ENCODE assay signal across 17 cellular contexts in the genomic region with DNA sequence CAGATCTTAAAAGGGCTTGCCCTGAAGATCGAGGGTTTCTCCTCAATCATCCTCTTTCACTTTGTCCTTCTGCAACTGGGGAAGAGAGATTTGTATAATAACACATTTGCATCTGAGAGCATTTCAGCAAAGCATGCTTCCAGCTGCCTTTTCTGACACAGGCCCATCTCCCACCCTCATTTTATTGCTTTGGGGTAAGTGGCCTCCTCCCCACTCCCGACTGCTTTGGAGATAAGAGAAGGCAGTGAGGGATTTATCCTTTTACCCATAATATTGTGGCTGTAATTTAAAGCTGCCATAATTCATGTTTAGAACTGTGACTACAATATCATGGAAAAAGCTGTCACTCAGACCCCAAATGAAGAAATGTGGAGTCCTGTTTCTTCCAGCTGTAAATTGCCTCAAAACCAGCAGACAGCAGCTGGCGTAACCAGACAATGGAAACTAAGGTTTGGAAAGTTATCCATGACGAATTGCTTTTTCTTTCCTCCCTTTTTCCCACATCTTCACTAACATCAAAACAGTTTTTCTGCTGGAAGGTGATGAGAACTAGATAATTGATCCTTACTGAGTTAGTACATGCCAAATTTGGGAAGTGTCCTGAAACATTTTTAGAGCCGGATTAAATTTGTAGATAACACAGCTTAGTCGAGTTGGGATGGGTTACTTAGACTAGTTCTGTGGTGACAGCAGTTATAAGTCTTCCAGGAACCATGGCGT.
DNase-seq lines count a peak whose midpoint lies in the region; ATAC-seq, FAIRE-seq and TF ChIP-seq lines count a peak whose summit lies in the region.
"Had no signal": no experiment of that assay in that cellular context is flagged by ENCODE, and none has a peak within 500 bp of the region (broad histone marks: within the 10 kb centered on the region; RNA-seq: fewer than 3 reads in every experiment).

No MANE protein-coding gene starts in this region.

- TF ChIP-seq CTCF in SK-N-SH (IDR thresholded peaks at IDR 0.05) = no peak
- TF ChIP-seq CTCF in Panc1 (IDR thresholded peaks at IDR 0.05) = no peak
- no peak for TF ChIP-seq CTCF in pancreas (IDR thresholded peaks at IDR 0.05)
- TF ChIP-seq CTCF in kidney (IDR thresholded peaks at IDR 0.05; ENCODE audit: borderline replicate concordance, extremely low read depth, insufficient read depth) = no peak

- H3K9me3 Mint-ChIP-seq in activated CD4-positive, alpha-beta memory T cell treated with anti-CD3 and anti-CD28 coated beads, Interleukin-2, amount 10 ng/mL, durations not matched to agents 7 days and 5 days = no peaks in the 10 kb centered on the region

- WGBS in SK-N-SH (ENCODE audit: low lambda C conversion rate) = 73% methylated on average over 7 of the region's 7 CpGs
- 69 to 78% methylated on average over 7 of the region's 7 CpGs for WGBS in pancreas, 2 donors

- H3K36me3 Mint-ChIP-seq in activated CD4-positive, alpha-beta memory T cell treated with anti-CD3 and anti-CD28 coated beads, Interleukin-2, amount 10 ng/mL, durations not matched to agents 7 days and 5 days (ENCODE audit: low read depth) = no peaks in the 10 kb centered on the region

- H4K20me1 ChIP-seq in SK-N-SH (ENCODE audit: insufficient read depth) = no peaks in the 10 kb centered on the region

- ATAC-seq in SK-N-SH treated with all-trans-retinoic acid at 6 μM for 48 hours (no peak), HG02642 (IDR thresholded peaks at IDR 0.05; ENCODE audit: poor library complexity, unreplicated experiment) (peak; percentile 59), Panc1 (no peak), pancreas (no peak)
- ATAC-seq: HCT116 had no signal

- H3K9me2 ChIP-seq in SK-N-SH = no peaks in the 10 kb centered on the region

- POLR2A ChIA-PET in SK-N-SH (lab: Yijun Ruan, JAX) = no interaction called here
- POLR2A ChIA-PET in Panc1 (lab: Charles Lee) = interaction anchor here (0.6 kb wide), 1 partner anchor 484 kb away, joined by 6 read pairs; no protein-coding TSS in a partner anchor
- POLR2A ChIA-PET in activated CD4-positive, alpha-beta memory T cell treated with anti-CD3 and anti-CD28 coated beads, Interleukin-2, amount 10 ng/mL, durations not matched to agents 7 days and 5 days (lab: Charles Lee) = no interaction called here

- FAIRE-seq in pancreas (lab: Jason Lieb, UNC) (no peak), kidney (lab: Jason Lieb, UNC) (no peak)

- no peak overlapping the region for H3K4me3 Mint-ChIP-seq in activated CD4-positive, alpha-beta memory T cell treated with anti-CD3 and anti-CD28 coated beads, Interleukin-2, amount 10 ng/mL, durations not matched to agents 7 days and 5 days
- H3K4me3 Mint-ChIP-seq: activated naive CD8-positive, alpha-beta T cell had no signal

- H3K9me3 ChIP-seq in SK-N-SH (0 out of 2 replicates have a peak, but pooled peaks cover 8% of the 10 kb centered on the region), Panc1 (ENCODE audit: control insufficient read depth, insufficient read depth, low read depth, low read length) (peaks cover 24% of the 10 kb centered on the region), pancreas (no peaks in the 10 kb centered on the region), kidney (ENCODE audit: control insufficient read depth in 1 of 2, low read length in 2 of 2) (peaks cover 0 to 5% of the 10 kb centered on the region in 2 donors)
- H3K9me3 ChIP-seq: testis had no signal

- no peak for TF ChIP-seq RAD21 in SK-N-SH (IDR thresholded peaks at IDR 0.05; ENCODE audit: low read length)

- intact Hi-C loops in Panc1 (cut with micrococcal nuclease; ENCODE audit: unreplicated experiment) = no loop called here
- intact Hi-C loops in pancreas (cut with DNase I) = no loop called here
- intact Hi-C loops in kidney (cut with DNase I) = no loop called here

- H3K27me3 Mint-ChIP-seq in activated CD4-positive, alpha-beta memory T cell treated with anti-CD3 and anti-CD28 coated beads, Interleukin-2, amount 10 ng/mL, durations not matched to agents 7 days and 5 days = peaks cover 5% of the 10 kb centered on the region

- no peaks in the 10 kb centered on the region for H3K79me2 ChIP-seq in SK-N-SH (ENCODE audit: insufficient read depth)

- peaks cover 39% of the 10 kb centered on the region for H3F3A ChIP-seq in SK-N-SH (replicated peaks; ENCODE audit: insufficient read depth)

- peak overlapping the region; percentile 52 for H3K4me2 ChIP-seq in SK-N-SH

- H3K4me1 ChIP-seq in SK-N-SH (ENCODE audit: control insufficient read depth in 1 of 2, insufficient read depth in 2 of 2, low read depth in 1 of 2, low read length in 1 of 2) (peaks cover 20 to 35% of the 10 kb centered on the region in 2 experiments), Panc1 (ENCODE audit: control insufficient read depth, insufficient read depth, low read length) (peaks cover 36% of the 10 kb centered on the region), pancreas (no peaks in the 10 kb centered on the region), kidney (ENCODE audit: control insufficient read depth in 1 of 2, insufficient read depth in 1 of 2, low read depth in 1 of 2, low read length in 2 of 2) (no peaks in the 10 kb centered on the region)
- H3K4me1 ChIP-seq: testis had no signal

- CTCF ChIA-PET in SK-N-SH (lab: Yijun Ruan, JAX) = interaction anchor here (0.5 to 1.5 kb wide), 2 partner anchors 12 to 13 kb away, joined by 3 read pairs; no protein-coding TSS in a partner anchor
- CTCF ChIA-PET in Panc1 (lab: Charles Lee) = no interaction called here
- CTCF ChIA-PET in activated CD4-positive, alpha-beta memory T cell treated with anti-CD3 and anti-CD28 coated beads, Interleukin-2, amount 10 ng/mL, durations not matched to agents 7 days and 5 days (lab: Charles Lee) = no interaction called here

- H3K27ac ChIP-seq in SK-N-SH (ENCODE audit: low read depth in 2 of 2, low read length in 1 of 2) (no peak overlapping the region), Panc1 (ENCODE audit: low read length) (peak overlapping the region; percentile 63), pancreas (no peak overlapping the region), kidney (ENCODE audit: low read depth in 2 of 2, low read length in 2 of 2) (no peak overlapping the region)
- H3K27ac ChIP-seq: 22Rv1, testis had no signal

- DNase-seq in SK-N-SH (no peak), Panc1 (ENCODE audit: low read depth, low spot score) (no peak), retina (no peak), pancreas (no peak), kidney (no peak)
- DNase-seq in activated CD4-positive, alpha-beta memory T cell treated with anti-CD3 and anti-CD28 coated beads, Interleukin-2, amount 10 ng/mL, durations not matched to agents 7 days and 5 days = no peak
- DNase-seq: activated CD4-positive, alpha-beta T cell treated with anti-CD3 and anti-CD28 coated beads, Interleukin-2, amount 50 U/mL, for 4 hours; effector memory CD4-positive, alpha-beta T cell; EL; KG1; NCI-H2227 treated with DMSO at 0.1 percent for 48 hours; testis had no signal

- peak overlapping the region; percentile 65 for H2AFZ ChIP-seq in SK-N-SH (ENCODE audit: low read depth)

- no peaks in the 10 kb centered on the region for H3K4me1 Mint-ChIP-seq in activated CD4-positive, alpha-beta memory T cell treated with anti-CD3 and anti-CD28 coated beads, Interleukin-2, amount 10 ng/mL, durations not matched to agents 7 days and 5 days

- H3K27me3 ChIP-seq in SK-N-SH (ENCODE audit: insufficient read depth) (no peaks in the 10 kb centered on the region), Panc1 (ENCODE audit: control insufficient read depth, insufficient read depth, low read length) (no peaks in the 10 kb centered on the region), pancreas (no peaks in the 10 kb centered on the region)
- H3K27me3 ChIP-seq: testis had no signal

- H3K4me3 ChIP-seq in SK-N-SH (ENCODE audit: low read depth in 2 of 2, low read length in 1 of 2) (no peak overlapping the region), Panc1 (ENCODE audit: low read depth in 2 of 2, low read length in 2 of 2) (peak overlapping the region in 1 of 2 experiments; percentile 21; a peak in 2 of 4 replicates), pancreas (no peak overlapping the region), kidney (ENCODE audit: low read length in 2 of 2) (peak overlapping the region in 1 of 2 donors; percentile 10)
- H3K4me3 ChIP-seq: testis had no signal

- in situ Hi-C loops in Panc1 (cut with HindIII; ENCODE audit: low pct_unique_long_range_greater_than_20kb, low sequenced_read_pairs) = no loop called here

- BruUV-seq in Panc1 (replicated peaks; lab: Mats Ljungman, UMichigan) = no TSS peak

- H3K27ac Mint-ChIP-seq in activated CD4-positive, alpha-beta memory T cell treated with anti-CD3 and anti-CD28 coated beads, Interleukin-2, amount 10 ng/mL, durations not matched to agents 7 days and 5 days = no peak overlapping the region
- H3K27ac Mint-ChIP-seq: activated naive CD8-positive, alpha-beta T cell had no signal

- TF ChIP-seq EP300 in SK-N-SH (IDR thresholded peaks at IDR 0.05; ENCODE audit: borderline replicate concordance in 1 of 2, low read depth in 1 of 2, low read length in 1 of 2) = no peak

- H3K9ac ChIP-seq in SK-N-SH = no peak overlapping the region
- no peak overlapping the region for H3K9ac ChIP-seq in kidney (ENCODE audit: low read length in 2 of 2)

- H3K36me3 ChIP-seq in SK-N-SH (replicated peaks in 1 of 2; ENCODE audit: control insufficient read depth in 1 of 2, insufficient read depth in 2 of 2, low read length in 1 of 2) (no peaks in the 10 kb centered on the region), Panc1 (ENCODE audit: control insufficient read depth, insufficient read depth, low read length) (no peaks in the 10 kb centered on the region), pancreas (no peaks in the 10 kb centered on the region), kidney (ENCODE audit: control insufficient read depth in 1 of 2, insufficient read depth in 2 of 2, low read length in 2 of 2) (no peaks in the 10 kb centered on the region)

TF ChIP-seq in SK-N-SH, 30 proteins besides CTCF, POLR2A, EP300 and RAD21 (continues in another document):
- no peak for TF ChIP-seq MXI1 (IDR thresholded peaks at IDR 0.05; ENCODE audit: low read depth, low read length)
- TF ChIP-seq TCF12 (IDR thresholded peaks at IDR 0.05) = no peak
- no peak for TF ChIP-seq NFIC (IDR thresholded peaks at IDR 0.05; ENCODE audit: borderline replicate concordance)
- TF ChIP-seq, protein P1, sequence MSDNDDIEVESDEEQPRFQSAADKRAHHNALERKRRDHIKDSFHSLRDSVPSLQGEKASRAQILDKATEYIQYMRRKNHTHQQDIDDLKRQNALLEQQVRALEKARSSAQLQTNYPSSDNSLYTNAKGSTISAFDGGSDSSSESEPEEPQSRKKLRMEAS (IDR thresholded peaks at IDR 0.05; ENCODE audit: low read depth) = no peak
- TF ChIP-seq POLR2AphosphoS5 (IDR thresholded peaks at IDR 0.05; ENCODE audit: low read depth, low read length) = no peak

TF ChIP-seq in SK-N-SH treated with all-trans-retinoic acid at 6 μM for 48 hours, 23 proteins besides CTCF, POLR2A, EP300 and RAD21 (continues in another document):
- TF ChIP-seq OSR1 (CRISPR knock-in tag; IDR thresholded peaks at IDR 0.05) (no peak), TOX (CRISPR knock-in tag; IDR thresholded peaks at IDR 0.05; ENCODE audit: borderline replicate concordance) (no peak), ZFP3 (CRISPR knock-in tag; IDR thresholded peaks at IDR 0.05) (no peak)
